ENCODE assay signal across 26 cellular contexts in genomic region chr12:579450-580110, GRCh38.
DNase-seq lines count a peak whose midpoint lies in the region; ATAC-seq and TF ChIP-seq lines count a peak whose summit lies in the region.
"Had no signal": no experiment of that assay in that cellular context is flagged by ENCODE, and none has a peak within 500 bp of the region (broad histone marks: within the 10 kb centered on the region; RNA-seq: fewer than 3 reads in every experiment).

No MANE protein-coding gene starts in this region.

- no peak for TF ChIP-seq EP300 in sigmoid colon (IDR thresholded peaks at IDR 0.05)

- H3K36me3 Mint-ChIP-seq in CD14-positive monocyte: peaks cover 5 to 6% of the 10 kb centered on the region in 2 donors

- no peak for ATAC-seq in Right ventricle myocardium inferior
- ATAC-seq in HG02884 (IDR thresholded peaks at IDR 0.05; ENCODE audit: unreplicated experiment): no peak
- ATAC-seq: activated CD8-positive, alpha-beta T cell treated with anti-CD3 and anti-CD28 coated beads, Interleukin-2, amount 10 ng/mL, durations not matched to agents 7 days and 5 days; foreskin keratinocyte had no signal

- TF ChIP-seq CTCF in cardiac muscle cell (IDR thresholded peaks at IDR 0.05; ENCODE audit: low read depth, low read length) (no peak), sigmoid colon (IDR thresholded peaks at IDR 0.05) (no peak), CD14-positive monocyte (IDR thresholded peaks at IDR 0.05) (no peak)

- TF ChIP-seq POLR2A in sigmoid colon (IDR thresholded peaks at IDR 0.05): no peak

- H3K4me1 ChIP-seq in cardiac muscle cell (ENCODE audit: low read depth): peaks cover 26% of the 10 kb centered on the region
- 0 out of 2 replicates have a peak, but pooled peaks cover 5% of the 10 kb centered on the region for H3K4me1 ChIP-seq in iPS-20b (ENCODE audit: insufficient read depth, low read length)
- peaks cover 0 to 22% (median 17%) of the 10 kb centered on the region in 4 donors for H3K4me1 ChIP-seq in sigmoid colon

- no peak overlapping the region for H3K4me3 Mint-ChIP-seq in CD14-positive monocyte
- H3K4me3 Mint-ChIP-seq: activated CD8-positive, alpha-beta T cell treated with anti-CD3 and anti-CD28 coated beads, Interleukin-2, amount 10 ng/mL, durations not matched to agents 7 days and 5 days; activated T-cell treated with anti-CD3 and anti-CD28 coated beads, Interleukin-2, amount 50 U/mL, for 24 hours; B cell had no signal

- H3K9ac ChIP-seq in iPS-20b (ENCODE audit: low read depth, low read length): peak overlapping the region; percentile 34; the same call in 1 of the 2 replicates
- H3K9ac ChIP-seq: GM23248 had no signal

- H3K4me3 ChIP-seq in cardiac muscle cell: no peak overlapping the region
- no peak overlapping the region for H3K4me3 ChIP-seq in iPS-20b (ENCODE audit: low read length)
- H3K4me3 ChIP-seq in sigmoid colon: no peak overlapping the region
- H3K4me3 ChIP-seq: GM23248, MG63 had no signal

- peaks cover 0 to 2% (median 0%) of the 10 kb centered on the region in 7 donors for H3K9me3 Mint-ChIP-seq in CD14-positive monocyte
- H3K9me3 Mint-ChIP-seq: activated T-cell treated with anti-CD3 and anti-CD28 coated beads, Interleukin-2, amount 50 U/mL, for 24 hours had no signal

- H3K27ac Mint-ChIP-seq in CD14-positive monocyte: no peak overlapping the region
- H3K27ac Mint-ChIP-seq: activated CD8-positive, alpha-beta T cell treated with anti-CD3 and anti-CD28 coated beads, Interleukin-2, amount 10 ng/mL, durations not matched to agents 7 days and 5 days; activated T-cell treated with anti-CD3 and anti-CD28 coated beads, Interleukin-2, amount 50 U/mL, for 24 hours; B cell had no signal

- no peaks in the 10 kb centered on the region for H3K27me3 ChIP-seq in cardiac muscle cell
- peaks cover 17% of the 10 kb centered on the region for H3K27me3 ChIP-seq in iPS-20b (ENCODE audit: insufficient read depth, low read length)
- no peaks in the 10 kb centered on the region for H3K27me3 ChIP-seq in sigmoid colon
- H3K27me3 ChIP-seq: foreskin keratinocyte, MG63 had no signal

- 76 to 90% methylated on average over 9 of the region's 9 CpGs for WGBS in sigmoid colon, 2 donors

- no peaks in the 10 kb centered on the region for H3K9me3 ChIP-seq in cardiac muscle cell (ENCODE audit: low read depth)
- H3K9me3 ChIP-seq in iPS-20b (ENCODE audit: insufficient read depth, low read depth, low read length): no peaks in the 10 kb centered on the region
- no peaks in the 10 kb centered on the region for H3K9me3 ChIP-seq in sigmoid colon
- H3K9me3 ChIP-seq: Caco-2 had no signal

- H3K36me3 ChIP-seq in cardiac muscle cell (no peaks in the 10 kb centered on the region), iPS-20b (ENCODE audit: insufficient read depth, low read depth, low read length) (no peaks in the 10 kb centered on the region), sigmoid colon (no peaks in the 10 kb centered on the region)

- intact Hi-C loops in Right ventricle myocardium inferior (cut with DNase I) (loop anchor here (5.0 kb wide), 3 partner anchors 53 to 138 kb away; no protein-coding TSS in a partner anchor), sigmoid colon (cut with DNase I) (loop anchor here (10.0 kb wide), 1 partner anchor 1015 kb away; the partner anchor contains the start of gene FBXL14), CD14-positive monocyte (cut with micrococcal nuclease) (loop anchor here (5.0 to 10.0 kb wide), 4 partner anchors 43 to 515 kb away; partner anchors contain the start of gene WNK1 (in 2 of the 2))

- H3K27ac ChIP-seq in cardiac muscle cell: peak overlapping the region; percentile 66
- no peak overlapping the region for H3K27ac ChIP-seq in iPS-20b (ENCODE audit: low read length)
- H3K27ac ChIP-seq in sigmoid colon: no peak overlapping the region
- H3K27ac ChIP-seq: foreskin keratinocyte, GM23248 had no signal

- H3K4me1 Mint-ChIP-seq in CD14-positive monocyte: peaks cover 26% of the 10 kb centered on the region

- no peaks in the 10 kb centered on the region for H3K27me3 Mint-ChIP-seq in CD14-positive monocyte (ENCODE audit: low read depth in 3 of 3)
- H3K27me3 Mint-ChIP-seq: activated T-cell treated with anti-CD3 and anti-CD28 coated beads, Interleukin-2, amount 50 U/mL, for 24 hours; B cell had no signal

- DNase-seq in cardiac muscle cell (ENCODE audit: low read depth in 1 of 2, low spot score in 1 of 2) (no peak), Right ventricle myocardium inferior (ENCODE audit: missing footprints) (no peak), SK-N-DZ (ENCODE audit: low spot score) (peak; percentile 3), sigmoid colon (peak; percentile 10), CD14-positive monocyte (ENCODE audit: low spot score) (no peak), EL (no peak)
- DNase-seq: activated CD8-positive, alpha-beta T cell treated with anti-CD3 and anti-CD28 coated beads, Interleukin-2, amount 10 ng/mL, durations not matched to agents 7 days and 5 days; activated naive CD4-positive, alpha-beta T cell treated with Interleukin-2 at 50 U/mL for 16 hours; activated T-cell treated with anti-CD3 and anti-CD28 coated beads, Interleukin-2, amount 50 U/mL, for 24 hours; amniotic stem cell; DND-41; foreskin keratinocyte; GM23248; hippocampal formation; IMR-90; MG63; NCI-H146; NCI-H526 treated with DMSO at 0.1 percent for 48 hours; occipital lobe; Right ventricle myocardium superior; stimulated activated CD4-positive, alpha-beta T cell treated with anti-CD3 and anti-CD28 coated beads, Interleukin-15, amount 100 ng/mL, for 24 hours; SW 1271 had no signal

Comparison
In these comparisons a context has a peak if more than half of its experiments do, and no peak if none do; other contexts are left out.
1. DNase-seq: peak in SK-N-DZ (single experiment) and sigmoid colon (single experiment); none in cardiac muscle cell (0 of 2), Right ventricle myocardium inferior (single experiment), CD14-positive monocyte (single experiment) and EL (single experiment).